ENCODE assay signal across 8 cellular contexts in the genomic region with DNA sequence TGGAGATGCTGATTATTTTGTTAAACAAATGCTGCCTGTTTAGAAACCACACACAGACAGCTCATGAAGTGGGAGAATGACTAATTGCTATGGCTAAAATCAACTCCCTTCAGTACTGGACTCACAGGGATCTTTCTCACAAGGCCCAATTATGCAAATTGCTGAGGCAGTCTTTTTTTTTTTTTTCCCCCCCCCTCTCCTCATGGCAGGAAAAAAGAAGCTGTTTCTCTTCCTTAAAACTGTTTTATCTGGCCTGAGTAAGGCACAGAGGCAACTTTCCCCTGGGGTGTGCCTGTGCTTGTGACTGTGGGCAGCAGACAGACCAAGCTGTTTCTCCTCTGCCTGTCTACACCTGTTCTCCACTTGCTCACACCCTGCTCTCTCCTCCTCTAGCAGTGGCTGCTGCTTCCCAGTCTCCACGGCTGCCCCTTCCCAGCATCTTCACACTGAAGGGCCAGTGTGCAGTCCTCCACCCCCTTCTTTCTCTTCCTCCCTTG.
DNase-seq lines count a peak whose midpoint lies in the region; ATAC-seq and TF ChIP-seq lines count a peak whose summit lies in the region.

No MANE protein-coding gene starts in this region.

- H3K27me3 Mint-ChIP-seq in CD14-positive monocyte (ENCODE audit: low read depth in 3 of 3) = peaks cover 38 to 52% (median 51%) of the 10 kb centered on the region in 3 donors
- H3K27me3 Mint-ChIP-seq in stimulated activated naive CD8-positive, alpha-beta T cell treated with anti-CD3 and anti-CD28 coated beads, Interleukin-15, amount 100 ng/mL, for 72 hours = peaks cover 64% of the 10 kb centered on the region

- no peaks in the 10 kb centered on the region for H3K9me3 ChIP-seq in transverse colon

- no peak for TF ChIP-seq EP300 in transverse colon (IDR thresholded peaks at IDR 0.05; ENCODE audit: low read depth)

- intact Hi-C loops in CD14-positive monocyte (cut with micrococcal nuclease) = loop anchor here (10.0 kb wide), 3 partner anchors 109 to 489 kb away; a partner anchor contains a TSS
- intact Hi-C loops in transverse colon (cut with DNase I; ENCODE audit: low total_unique reads) = no loop called here

- peaks cover 0 to 2% of the 10 kb centered on the region in 2 donors for H3K36me3 Mint-ChIP-seq in CD14-positive monocyte

- peaks cover 7 to 39% (median 9%) of the 10 kb centered on the region in 4 donors for H3K4me1 ChIP-seq in transverse colon

- H3K27ac Mint-ChIP-seq in CD14-positive monocyte = peak overlapping the region in 6 of 7 donors; percentile 67 to 88 (median 82)
- no peak overlapping the region for H3K27ac Mint-ChIP-seq in stimulated activated naive CD8-positive, alpha-beta T cell treated with anti-CD3 and anti-CD28 coated beads, Interleukin-15, amount 100 ng/mL, for 72 hours

- TF ChIP-seq CTCF in CD14-positive monocyte (IDR thresholded peaks at IDR 0.05) (no peak), transverse colon (IDR thresholded peaks at IDR 0.05) (no peak)

- WGBS in transverse colon (ENCODE audit: low coverage in 1 of 2), 2 donors = 33 to 36% methylated on average over 1 of the region's 1 CpG

- DNase-seq in CD14-positive monocyte (ENCODE audit: low spot score) (no peak), NOMO-1 treated with dmso at 0.1 percent for 144 hours (lab: John Stamatoyannopoulos, UW; ENCODE audit: unreplicated experiment) (peak; percentile 26), fibroblast of peridontal ligament (ENCODE audit: extremely low read depth) (peak; percentile 57), epidermal melanocyte (ENCODE audit: insufficient read length, low spot score) (no peak), G401 (ENCODE audit: low spot score) (no peak), transverse colon (no peak)
- DNase-seq in stimulated activated naive CD8-positive, alpha-beta T cell treated with anti-CD3 and anti-CD28 coated beads, Interleukin-15, amount 100 ng/mL, for 72 hours = no peak

- H3K27me3 ChIP-seq in transverse colon = peaks cover 14% of the 10 kb centered on the region

- peaks cover 60% of the 10 kb centered on the region for H3K4me1 Mint-ChIP-seq in CD14-positive monocyte
- peaks cover 58% of the 10 kb centered on the region for H3K4me1 Mint-ChIP-seq in stimulated activated naive CD8-positive, alpha-beta T cell treated with anti-CD3 and anti-CD28 coated beads, Interleukin-15, amount 100 ng/mL, for 72 hours

- no peaks in the 10 kb centered on the region for H3K36me3 ChIP-seq in transverse colon

- H3K4me3 Mint-ChIP-seq in CD14-positive monocyte = peak overlapping the region; percentile 24 to 77
- H3K4me3 Mint-ChIP-seq in stimulated activated naive CD8-positive, alpha-beta T cell treated with anti-CD3 and anti-CD28 coated beads, Interleukin-15, amount 100 ng/mL, for 72 hours = peak overlapping the region in 1 of 2 donors; percentile 10

- peak; percentile 42 for ATAC-seq in GM21619 (IDR thresholded peaks at IDR 0.05; ENCODE audit: unreplicated experiment)
- ATAC-seq in stimulated activated naive CD8-positive, alpha-beta T cell treated with anti-CD3 and anti-CD28 coated beads, Interleukin-15, amount 100 ng/mL, for 72 hours = peak; percentile 41

- no peak overlapping the region for H3K4me3 ChIP-seq in transverse colon

- peak overlapping the region in 2 of 4 donors; percentile 21 to 30 for H3K27ac ChIP-seq in transverse colon

- H3K9me3 Mint-ChIP-seq in CD14-positive monocyte = peaks cover 0 to 9% (median 0%) of the 10 kb centered on the region in 7 donors
- no peaks in the 10 kb centered on the region for H3K9me3 Mint-ChIP-seq in stimulated activated naive CD8-positive, alpha-beta T cell treated with anti-CD3 and anti-CD28 coated beads, Interleukin-15, amount 100 ng/mL, for 72 hours

- no peak for TF ChIP-seq POLR2A in transverse colon (IDR thresholded peaks at IDR 0.05)

- in situ Hi-C loops in G401 (cut with HindIII; ENCODE audit: low sequenced_read_pairs) = no loop called here
- in situ Hi-C loops in transverse colon (cut with MboI; ENCODE audit: low pct_ligation_motif_present in 1 of 4, low pct_unique_long_range_greater_than_20kb in 1 of 4, low sequenced_read_pairs in 3 of 4) = loop anchor here in 3 of 4 donors (10.0 to 25.0 kb wide), 3 partner anchors 159 to 497 kb away; a partner anchor contains a TSS

Comparison
In these comparisons a context has a peak if more than half of its experiments do, and no peak if none do; other contexts are left out.
1. DNase-seq: peak in NOMO-1 treated with dmso at 0.1 percent for 144 hours (single experiment) and fibroblast of peridontal ligament (single experiment); none in CD14-positive monocyte (single experiment), stimulated activated naive CD8-positive, alpha-beta T cell treated with anti-CD3 and anti-CD28 coated beads, Interleukin-15, amount 100 ng/mL, for 72 hours (0 of 2), epidermal melanocyte (single experiment), G401 (single experiment) and transverse colon (single experiment).
2. H3K27ac Mint-ChIP-seq: peak in CD14-positive monocyte (6 of 7); none in stimulated activated naive CD8-positive, alpha-beta T cell treated with anti-CD3 and anti-CD28 coated beads, Interleukin-15, amount 100 ng/mL, for 72 hours (0 of 2).